8 cellular contexts compared by ENCODE assay signal in genomic region chr4:74311696-74312313, GRCh38. TPM values are rescaled to one million over a fixed set of nuclear protein-coding genes. Genes with fewer than 3 reads are reported as not detected.
DNase-seq lines count a peak whose midpoint lies in the region; ATAC-seq and TF ChIP-seq lines count a peak whose summit lies in the region.

No MANE protein-coding gene starts in this region.

- peak; percentile 9 to 28 for DNase-seq in activated T-cell treated with anti-CD3 and anti-CD28 coated beads, Interleukin-2, amount 50 U/mL, for 72 hours
- DNase-seq in activated T-cell treated with anti-CD3 and anti-CD28 coated beads, Interleukin-2, amount 50 U/mL, for 24 hours = no peak
- DNase-seq in NAMALWA (ENCODE audit: low spot score) (peak; percentile 72), hepatic stellate cell (ENCODE audit: low spot score) (peak; percentile 3), superior temporal gyrus (ENCODE audit: extremely low spot score) (peak; percentile 89)

- H3K4me1 Mint-ChIP-seq in activated T-cell treated with anti-CD3 and anti-CD28 coated beads, Interleukin-2, amount 50 U/mL, for 72 hours (ENCODE audit: low read depth) = peaks cover 6% of the 10 kb centered on the region
- peaks cover 12% of the 10 kb centered on the region for H3K4me1 Mint-ChIP-seq in activated T-cell treated with anti-CD3 and anti-CD28 coated beads, Interleukin-2, amount 50 U/mL, for 24 hours (ENCODE audit: low read depth)

- no peaks in the 10 kb centered on the region for H3K27me3 Mint-ChIP-seq in activated T-cell treated with anti-CD3 and anti-CD28 coated beads, Interleukin-2, amount 50 U/mL, for 72 hours (ENCODE audit: low read depth)
- H3K27me3 Mint-ChIP-seq in activated T-cell treated with anti-CD3 and anti-CD28 coated beads, Interleukin-2, amount 50 U/mL, for 24 hours = no peaks in the 10 kb centered on the region

- H3K9me3 Mint-ChIP-seq in activated T-cell treated with anti-CD3 and anti-CD28 coated beads, Interleukin-2, amount 50 U/mL, for 72 hours = no peaks in the 10 kb centered on the region
- no peaks in the 10 kb centered on the region for H3K9me3 Mint-ChIP-seq in activated T-cell treated with anti-CD3 and anti-CD28 coated beads, Interleukin-2, amount 50 U/mL, for 24 hours

- no peak for ATAC-seq in activated T-cell treated with anti-CD3 and anti-CD28 coated beads, Interleukin-2, amount 50 U/mL, for 72 hours (replicated peaks in 1 of 2)
- ATAC-seq in GM21576 (IDR thresholded peaks at IDR 0.05; ENCODE audit: unreplicated experiment) = peak; percentile 74
- ATAC-seq in HG03571 (IDR thresholded peaks at IDR 0.05; ENCODE audit: unreplicated experiment) = no peak

- no peak overlapping the region for H3K27ac Mint-ChIP-seq in activated T-cell treated with anti-CD3 and anti-CD28 coated beads, Interleukin-2, amount 50 U/mL, for 72 hours
- H3K27ac Mint-ChIP-seq in activated T-cell treated with anti-CD3 and anti-CD28 coated beads, Interleukin-2, amount 50 U/mL, for 24 hours = no peak overlapping the region

- TF ChIP-seq CTCF in WI38 (IDR thresholded peaks at IDR 0.05; ENCODE audit: low read depth, low read length) = peak; percentile 22; the same call in 1 of the 2 replicates

- no peak overlapping the region for H3K4me3 ChIP-seq in WI38 (ENCODE audit: low read depth, low read length)

- H3K36me3 Mint-ChIP-seq in activated T-cell treated with anti-CD3 and anti-CD28 coated beads, Interleukin-2, amount 50 U/mL, for 72 hours (ENCODE audit: insufficient read depth in 2 of 2) = no peaks in the 10 kb centered on the region
- no peaks in the 10 kb centered on the region for H3K36me3 Mint-ChIP-seq in activated T-cell treated with anti-CD3 and anti-CD28 coated beads, Interleukin-2, amount 50 U/mL, for 24 hours (ENCODE audit: low read depth)

- no peak overlapping the region for H3K4me3 Mint-ChIP-seq in activated T-cell treated with anti-CD3 and anti-CD28 coated beads, Interleukin-2, amount 50 U/mL, for 72 hours
- no peak overlapping the region for H3K4me3 Mint-ChIP-seq in activated T-cell treated with anti-CD3 and anti-CD28 coated beads, Interleukin-2, amount 50 U/mL, for 24 hours

RNA-seq across cellular contexts. Expression of gene EPGN, which starts 3.5 kb away (rescaled TPM):
- under 1 TPM in 1 of 2 donors, not detected in 1; 0.43 TPM for total RNA-seq in activated T-cell treated with anti-CD3 and anti-CD28 coated beads, Interleukin-2, amount 50 U/mL, for 72 hours

RNA-seq across cellular contexts. Expression of gene EREG, which starts 53.1 kb away (rescaled TPM):
- under 1 TPM in 1 of 2 donors, not detected in 1; 0.07 TPM for total RNA-seq in activated T-cell treated with anti-CD3 and anti-CD28 coated beads, Interleukin-2, amount 50 U/mL, for 72 hours
